ENCODE assay signal across 8 cellular contexts in the genomic region with DNA sequence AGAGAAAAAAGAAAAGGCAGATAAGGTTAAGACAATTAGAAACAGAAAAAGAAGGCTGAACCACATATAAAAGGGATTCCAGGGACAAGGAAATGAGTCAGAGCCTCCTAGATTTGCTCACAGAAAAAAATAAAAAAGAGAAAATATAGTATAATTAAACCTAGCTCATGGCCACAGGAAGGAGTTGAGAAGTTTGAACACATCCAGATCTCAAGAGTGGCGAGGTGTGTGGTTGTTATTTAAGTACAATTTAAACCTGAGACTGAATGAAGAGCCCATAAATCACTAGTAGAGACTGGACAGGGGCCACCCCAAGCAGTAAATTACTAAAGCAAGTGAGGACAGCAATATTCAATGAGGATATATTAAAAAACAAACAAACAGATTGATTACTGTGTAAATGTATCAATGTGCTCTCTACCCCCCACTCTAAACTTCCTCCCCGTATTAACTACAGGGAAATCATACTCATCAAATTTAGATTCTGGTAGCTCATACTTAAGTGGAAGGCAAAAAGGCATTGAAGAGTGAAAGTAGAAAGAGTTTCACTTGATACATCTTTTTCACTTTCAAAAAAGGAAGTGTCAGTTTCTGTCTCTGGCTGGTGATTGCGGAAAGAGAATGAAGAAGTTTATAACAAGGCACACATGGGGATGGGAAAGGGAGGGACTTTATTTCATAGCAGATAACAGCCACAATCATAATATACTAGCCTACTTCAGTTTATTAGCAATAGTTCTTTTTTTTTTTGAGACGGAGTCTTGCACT. TPM values are rescaled to one million over a fixed set of nuclear protein-coding genes. Genes with fewer than 3 reads are reported as not detected.
DNase-seq lines count a peak whose midpoint lies in the region; ATAC-seq and TF ChIP-seq lines count a peak whose summit lies in the region.

No MANE protein-coding gene starts in this region.

- POLR2A ChIA-PET in A673 (lab: Charles Lee; ENCODE audit: low non-redundant PET), result interaction anchor here (0.6 kb wide), 1 partner anchor 181 kb away, joined by 3 read pairs; no protein-coding TSS in a partner anchor

- H3K4me1 ChIP-seq in A673 (ENCODE audit: insufficient read depth, low read length, poor library complexity, severe bottlenecking), result peaks cover 9% of the 10 kb centered on the region
- H3K4me1 ChIP-seq in RWPE2 (ENCODE audit: insufficient read depth, poor library complexity, severe bottlenecking), result peaks cover 10% of the 10 kb centered on the region

- intact Hi-C loops in A673 (cut with micrococcal nuclease; ENCODE audit: unreplicated experiment), result no loop called here

- H3K4me3 ChIP-seq in A673 (ENCODE audit: low read depth, low read length, poor library complexity, severe bottlenecking) (no peak overlapping the region), RWPE2 (ENCODE audit: severe bottlenecking) (no peak overlapping the region), kidney epithelial cell (ENCODE audit: low read depth, low read length) (no peak overlapping the region)

- peak; percentile 91 for ATAC-seq in GM18870 (IDR thresholded peaks at IDR 0.05; ENCODE audit: unreplicated experiment)
- ATAC-seq in HG03045 (IDR thresholded peaks at IDR 0.05; ENCODE audit: unreplicated experiment), result peak; percentile 73
- ATAC-seq in RWPE2 (ENCODE audit: low read depth), result 0 out of 3 replicates have a peak, but pooled peaks have one; percentile 45

- no TSS peak for BruUV-seq in A673 (replicated peaks; lab: Mats Ljungman, UMichigan)

- CTCF ChIA-PET in A673 (lab: Charles Lee), result interaction anchor here (1.8 kb wide), 1 partner anchor 8 kb away, joined by 6 read pairs; no protein-coding TSS in a partner anchor

- H3K27me3 ChIP-seq in A673 (replicated peaks; ENCODE audit: insufficient read depth, low read depth, low read length, poor library complexity) (no peaks in the 10 kb centered on the region), RWPE2 (ENCODE audit: insufficient read depth, poor library complexity, severe bottlenecking) (no peaks in the 10 kb centered on the region), kidney epithelial cell (ENCODE audit: control insufficient read depth, insufficient read depth, low read length) (no peaks in the 10 kb centered on the region)

- H3K9me3 ChIP-seq in A673 (ENCODE audit: low read depth, low read length, poor library complexity, severe bottlenecking) (no peaks in the 10 kb centered on the region), RWPE2 (ENCODE audit: severe bottlenecking) (no peaks in the 10 kb centered on the region)

- TF ChIP-seq CTCF in A673 (conservative IDR thresholded peaks at IDR 0.05; ENCODE audit: low read depth, low read length) (no peak), RWPE2 (IDR thresholded peaks at IDR 0.05; ENCODE audit: poor library complexity, severe bottlenecking) (no peak), kidney epithelial cell (IDR thresholded peaks at IDR 0.05; ENCODE audit: insufficient read depth, low read length, poor library complexity, severe bottlenecking) (no peak)

- DNase-seq in A673 (ENCODE audit: low spot score) (peak; percentile 58), RWPE2 (ENCODE audit: low spot score) (no peak), kidney epithelial cell (ENCODE audit: low read depth) (peak; percentile 12), NCI-H1092 treated with DMSO at 0.1 percent for 48 hours (lab: John Stamatoyannopoulos, UW) (no peak), COR-L47 (lab: John Stamatoyannopoulos, UW) (no peak), occipital lobe (lab: John Stamatoyannopoulos, UW) (no peak)

- H3K27ac ChIP-seq in A673 (ENCODE audit: low read depth, low read length, poor library complexity, severe bottlenecking) (no peak overlapping the region), RWPE2 (ENCODE audit: poor library complexity, severe bottlenecking) (peak overlapping the region; percentile 14)

- H3K36me3 ChIP-seq in A673 (ENCODE audit: insufficient read depth, low read length, poor library complexity, severe bottlenecking), result no peaks in the 10 kb centered on the region
- no peaks in the 10 kb centered on the region for H3K36me3 ChIP-seq in RWPE2 (ENCODE audit: low read depth)
- no peaks in the 10 kb centered on the region for H3K36me3 ChIP-seq in kidney epithelial cell (ENCODE audit: control insufficient read depth, insufficient read depth, low read length)

RNA-seq across cellular contexts. Expression of gene SCAF8, which starts 49.3 kb away (rescaled TPM):
- total RNA-seq in A673 (2021), result 49.5 and 51.5 TPM in 2 replicates
- 40.9 and 41.1 TPM in 2 replicates for total RNA-seq in kidney epithelial cell
- total RNA-seq in occipital lobe, result 106 TPM

Comparison
In these comparisons a context has a peak if more than half of its experiments do, and no peak if none do; other contexts are left out.
1. DNase-seq: peak in A673 (single experiment) and kidney epithelial cell (single experiment); none in RWPE2 (single experiment), NCI-H1092 treated with DMSO at 0.1 percent for 48 hours (single experiment), COR-L47 (single experiment) and occipital lobe (single experiment).
2. Peak in every context shown above with its lines, with median percentiles within 50 percentile points of each other: ATAC-seq.